ENCODE assay signal across 21 cellular contexts in the genomic region with DNA sequence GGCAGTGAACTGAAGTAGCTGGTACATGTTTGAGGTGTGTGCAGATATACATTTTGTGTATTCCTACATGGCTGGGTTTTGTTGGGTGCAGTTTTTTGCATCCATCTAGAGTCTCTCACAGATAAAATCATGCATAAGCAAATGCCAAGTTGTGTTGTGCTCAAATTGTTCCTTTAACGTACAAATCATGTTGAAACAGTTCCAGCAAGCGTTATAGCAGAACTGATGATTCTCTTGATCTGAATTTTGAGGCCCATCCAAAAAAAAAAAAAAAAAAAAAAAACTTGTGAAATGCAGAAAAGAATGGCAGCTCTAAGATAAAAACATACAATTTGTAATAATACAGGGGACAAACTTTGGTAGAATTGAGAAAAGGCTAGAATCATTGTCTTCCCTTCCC.
"Had no signal": no experiment of that assay in that cellular context is flagged by ENCODE, and none has a peak within 500 bp of the region (broad histone marks: within the 10 kb centered on the region; RNA-seq: fewer than 3 reads in every experiment).

No MANE protein-coding gene starts in this region.

- H3K36me3 Mint-ChIP-seq: naive thymus-derived CD4-positive, alpha-beta T cell had no signal

- H3K27ac ChIP-seq: colonic mucosa, hepatocyte, left ventricle myocardium inferior, right atrium auricular region, sigmoid colon, skin epidermis, suprapubic skin, tibial artery, upper lobe of left lung, uterus had no signal

- H3K27me3 ChIP-seq: colonic mucosa, hepatocyte, right atrium auricular region, sigmoid colon, suprapubic skin, tibial artery, upper lobe of left lung, uterus had no signal

- H3K4me3 ChIP-seq: colonic mucosa, hepatocyte, left ventricle myocardium inferior, lung, right atrium auricular region, sigmoid colon, skin epidermis, suprapubic skin, tibial artery, upper lobe of left lung, uterus had no signal

- DNase-seq: colonic mucosa; effector CD4-positive, alpha-beta T cell; foreskin melanocyte; head of caudate nucleus; kidney; left cardiac atrium; left ventricle myocardium inferior; naive thymus-derived CD4-positive, alpha-beta T cell; posterior cingulate gyrus; sigmoid colon; stimulated activated CD4-positive, alpha-beta T cell treated with anti-CD3 and anti-CD28 coated beads, Interleukin-12 subunit alpha, Interleukin-12 subunit beta, amount 100 ng/mL, for 4 hours; stimulated activated CD4-positive, alpha-beta T cell treated with anti-CD3 and anti-CD28 coated beads, Interleukin-2, amount 100 ng/mL, for 48 hours; stimulated activated naive CD4-positive, alpha-beta T cell treated with Interleukin-2 at 50 U/mL for 16 hours; tibial artery; upper lobe of left lung; uterus had no signal

- H3K36me3 ChIP-seq: colonic mucosa, right atrium auricular region, sigmoid colon, suprapubic skin, tibial artery, upper lobe of left lung, uterus had no signal

- H3K9me3 ChIP-seq: colonic mucosa, left ventricle myocardium inferior, right atrium auricular region, sigmoid colon, suprapubic skin, tibial artery, upper lobe of left lung, uterus had no signal

- H3K27me3 Mint-ChIP-seq: naive thymus-derived CD4-positive, alpha-beta T cell had no signal

- H3K27ac Mint-ChIP-seq: naive thymus-derived CD4-positive, alpha-beta T cell had no signal

- H3K4me2 ChIP-seq: hepatocyte had no signal

- ATAC-seq: left cardiac atrium; naive thymus-derived CD4-positive, alpha-beta T cell had no signal

- H3K4me1 Mint-ChIP-seq: naive thymus-derived CD4-positive, alpha-beta T cell had no signal

- H3K4me3 Mint-ChIP-seq: naive thymus-derived CD4-positive, alpha-beta T cell had no signal

- H3K4me1 ChIP-seq: colonic mucosa, right atrium auricular region, sigmoid colon, suprapubic skin, tibial artery, upper lobe of left lung, uterus had no signal

- H2AFZ ChIP-seq: hepatocyte had no signal
